In the genomic region with DNA sequence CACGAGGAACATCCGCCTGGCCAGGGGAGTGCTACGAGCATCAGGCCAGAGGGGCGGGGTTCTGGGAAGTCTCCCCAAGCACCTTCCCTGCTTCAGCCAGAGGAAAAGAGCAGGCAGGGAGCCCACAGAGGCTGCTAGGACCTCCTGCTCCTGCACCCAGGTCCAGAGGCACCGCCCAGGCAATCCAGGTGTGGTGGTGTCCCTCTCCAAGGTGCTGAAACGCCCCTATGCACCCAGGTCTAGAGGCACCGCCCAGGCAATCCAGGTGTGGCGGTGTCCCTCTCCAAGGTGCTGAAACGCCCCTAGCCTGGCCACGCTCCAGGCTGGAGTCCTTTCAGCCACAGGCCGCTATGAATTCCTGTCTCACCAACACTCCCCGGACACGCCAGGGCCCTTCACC, we compare ENCODE assay signal across 9 cellular contexts.
A peak's percentile ranks its signal among the peaks of the same experiment; 100 is the strongest.
DNase-seq lines count a peak whose midpoint lies in the region; ATAC-seq lines count a peak whose summit lies in the region.
"Had no signal": no experiment of that assay in that cellular context is flagged by ENCODE, and none has a peak within 500 bp of the region (broad histone marks: within the 10 kb centered on the region; RNA-seq: fewer than 3 reads in every experiment).

No MANE protein-coding gene starts in this region.

- DNase-seq in NCI-H2107 treated with DMSO at 0.1 percent for 48 hours (lab: John Stamatoyannopoulos, UW; ENCODE audit: unreplicated experiment) = peak; percentile 20
- no peak for DNase-seq in NCI-H2107 (lab: John Stamatoyannopoulos, UW)
- DNase-seq in activated CD4-positive, alpha-beta T cell treated with anti-CD3 and anti-CD28 coated beads for 48 hours = peak; percentile 61
- DNase-seq in germinal center (ENCODE audit: low spot score) = peak; percentile 60
- DNase-seq in stimulated activated CD8-positive, alpha-beta memory T cell treated with anti-CD3 and anti-CD28 coated beads, Interleukin-4, amount 100 ng/mL, for 24 hours (ENCODE audit: low read depth) = peak; percentile 11
- no peak for DNase-seq in GDM1 (lab: John Stamatoyannopoulos, UW)
- DNase-seq: KG1 had no signal

- ATAC-seq in HG02642 (IDR thresholded peaks at IDR 0.05; ENCODE audit: poor library complexity, unreplicated experiment) (no peak), HG02884 (IDR thresholded peaks at IDR 0.05; ENCODE audit: unreplicated experiment) (no peak)

Comparison
In these comparisons a context has a peak if more than half of its experiments do, and no peak if none do; other contexts are left out.
1. DNase-seq: peak in NCI-H2107 treated with DMSO at 0.1 percent for 48 hours (single experiment), activated CD4-positive, alpha-beta T cell treated with anti-CD3 and anti-CD28 coated beads for 48 hours (single experiment), germinal center (single experiment) and stimulated activated CD8-positive, alpha-beta memory T cell treated with anti-CD3 and anti-CD28 coated beads, Interleukin-4, amount 100 ng/mL, for 24 hours (single experiment); none in NCI-H2107 (single experiment) and GDM1 (single experiment).